8 cellular contexts compared by ENCODE assay signal in the genomic region with DNA sequence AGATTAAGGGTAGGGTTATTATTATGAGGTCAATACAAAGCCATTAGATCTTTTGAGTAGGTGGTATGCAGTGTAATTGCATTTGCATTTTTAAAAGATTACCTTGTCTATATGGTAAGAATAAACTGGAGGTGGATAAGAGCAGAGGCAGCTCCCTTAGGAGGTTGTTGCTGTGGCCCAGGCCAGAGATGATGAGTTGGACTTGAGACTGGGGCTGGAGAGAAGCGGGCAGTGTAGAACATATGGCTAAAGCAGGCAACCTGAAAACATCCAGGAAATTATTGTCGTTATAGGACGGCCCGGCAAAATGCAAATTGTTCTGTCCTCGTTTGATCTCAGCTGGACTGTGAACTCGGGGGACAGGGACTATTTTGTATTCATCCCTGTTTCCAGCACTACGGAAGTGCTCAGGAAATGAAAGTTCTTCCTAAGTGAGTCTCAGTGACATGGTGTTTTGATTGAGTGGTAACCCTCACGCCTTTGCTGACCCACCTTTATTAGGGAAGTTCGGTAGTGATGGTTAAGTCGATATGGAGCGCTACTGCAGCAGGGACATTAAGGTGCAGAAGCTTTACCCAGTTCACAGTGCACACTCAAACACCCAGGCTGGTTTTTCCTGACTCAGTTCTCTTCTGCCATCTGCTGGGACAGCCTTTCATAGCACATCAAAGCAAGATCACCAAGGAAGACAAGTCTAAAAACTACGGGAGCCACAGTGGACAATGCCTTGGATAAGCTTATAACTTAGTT. TPM values are rescaled to one million over a fixed set of nuclear protein-coding genes. Genes with fewer than 3 reads are reported as not detected.
A peak's percentile ranks its signal among the peaks of the same experiment; 100 is the strongest.
DNase-seq lines count a peak whose midpoint lies in the region; ATAC-seq and TF ChIP-seq lines count a peak whose summit lies in the region.

No MANE protein-coding gene starts in this region.

- intact Hi-C loops in vagina (cut with DNase I), result no loop called here

- no peaks in the 10 kb centered on the region for H3K9me3 Mint-ChIP-seq in activated T-cell treated with anti-CD3 and anti-CD28 coated beads, Interleukin-2, amount 50 U/mL, for 72 hours

- H3K9ac ChIP-seq in neuronal stem cell (ENCODE audit: low read depth, low read length, poor library complexity), result no peak overlapping the region

- peak overlapping the region; percentile 56 for H2AFZ ChIP-seq in neuronal stem cell (ENCODE audit: low read length)

- no peak overlapping the region for H2BK5ac ChIP-seq in neuronal stem cell (ENCODE audit: low read length)

- H3K79me1 ChIP-seq in neuronal stem cell (ENCODE audit: low read depth, low read length), result no peaks in the 10 kb centered on the region

- ATAC-seq in GM19395 (IDR thresholded peaks at IDR 0.05; ENCODE audit: unreplicated experiment), result peak; percentile 95
- peak; percentile 82 to 86 for ATAC-seq in activated T-cell treated with anti-CD3 and anti-CD28 coated beads, Interleukin-2, amount 50 U/mL, for 72 hours (replicated peaks in 1 of 2)

- H4K91ac ChIP-seq in neuronal stem cell (ENCODE audit: low read depth, low read length, poor library complexity), result no peak overlapping the region

- H3K18ac ChIP-seq in neuronal stem cell (ENCODE audit: low read length), result no peak overlapping the region

- H3K4me3 ChIP-seq in neuronal stem cell (ENCODE audit: low read length in 2 of 2) (no peak overlapping the region), vagina (no peak overlapping the region)

- no CpG with 5 or more reads among the region's 12 CpGs for WGBS in neuronal stem cell (ENCODE audit: extremely low coverage in 2 of 2, insufficient read length in 2 of 2, insufficient replicate concordance in 1 of 2), 2 donors

- H3K23ac ChIP-seq in neuronal stem cell (ENCODE audit: low read depth, low read length, poor library complexity), result no peak overlapping the region

- peaks cover 10% of the 10 kb centered on the region for H3K4me1 Mint-ChIP-seq in activated T-cell treated with anti-CD3 and anti-CD28 coated beads, Interleukin-2, amount 50 U/mL, for 72 hours (ENCODE audit: low read depth)

- no peak overlapping the region for H2BK15ac ChIP-seq in neuronal stem cell (ENCODE audit: low read length)

- H3K36me3 ChIP-seq in neuronal stem cell (replicated peaks in 1 of 2; ENCODE audit: control insufficient read depth in 2 of 2, insufficient read depth in 2 of 2, low read length in 2 of 2), result no peaks in the 10 kb centered on the region
- H3K36me3 ChIP-seq in vagina, result no peaks in the 10 kb centered on the region

- H3K4me1 ChIP-seq in neuronal stem cell (ENCODE audit: control insufficient read depth in 2 of 2, insufficient read depth in 1 of 2, low read depth in 1 of 2, low read length in 2 of 2) (no peaks in the 10 kb centered on the region), vagina (no peaks in the 10 kb centered on the region)

- TF ChIP-seq CTCF in vagina (IDR thresholded peaks at IDR 0.05), result peak; percentile 22 to 39 (median 31)

- H3K9me3 ChIP-seq in neuronal stem cell (replicated peaks in 1 of 2; ENCODE audit: control insufficient read depth in 2 of 2, insufficient read depth in 1 of 2, low read depth in 1 of 2, low read length in 2 of 2) (no peaks in the 10 kb centered on the region), vagina (no peaks in the 10 kb centered on the region)

- no peak overlapping the region for H3K14ac ChIP-seq in neuronal stem cell (ENCODE audit: low read length)

- H3K4ac ChIP-seq in neuronal stem cell (ENCODE audit: low read length), result no peak overlapping the region

- no peak overlapping the region for H2AK5ac ChIP-seq in neuronal stem cell (ENCODE audit: low read depth, low read length)

- no peak overlapping the region for H3K4me3 Mint-ChIP-seq in activated T-cell treated with anti-CD3 and anti-CD28 coated beads, Interleukin-2, amount 50 U/mL, for 72 hours

- H3K27ac ChIP-seq in neuronal stem cell (replicated peaks; ENCODE audit: low read length), result no peak overlapping the region
- no peak overlapping the region for H3K27ac ChIP-seq in vagina

- H3K27me3 Mint-ChIP-seq in activated T-cell treated with anti-CD3 and anti-CD28 coated beads, Interleukin-2, amount 50 U/mL, for 72 hours (ENCODE audit: low read depth), result peaks cover 17% of the 10 kb centered on the region

- no peak overlapping the region for H3K27ac Mint-ChIP-seq in activated T-cell treated with anti-CD3 and anti-CD28 coated beads, Interleukin-2, amount 50 U/mL, for 72 hours

- peak; percentile 52 for DNase-seq in COLO668 (lab: John Stamatoyannopoulos, UW; ENCODE audit: unreplicated experiment)
- DNase-seq in HPDE6-E6E7 (ENCODE audit: extremely low spot score), result peak; percentile 31
- peak; percentile 42 to 45 for DNase-seq in NOMO-1 (lab: John Stamatoyannopoulos, UW; ENCODE audit: unreplicated experiment in 2 of 2)
- DNase-seq in activated T-cell treated with anti-CD3 and anti-CD28 coated beads, Interleukin-2, amount 50 U/mL, for 72 hours, result peak; percentile 56 to 66
- peak; percentile 77 for DNase-seq in fibroblast of peridontal ligament (ENCODE audit: extremely low read depth)
- peak; percentile 36 for DNase-seq in neuronal stem cell (ENCODE audit: low spot score)
- no peak for DNase-seq in vagina (ENCODE audit: extremely low spot score in 2 of 2)

- H4K8ac ChIP-seq in neuronal stem cell (ENCODE audit: low read depth, low read length), result no peak overlapping the region

- H3K27me3 ChIP-seq in neuronal stem cell (ENCODE audit: control insufficient read depth in 3 of 3, insufficient read depth in 3 of 3, low read depth in 1 of 3, low read length in 3 of 3), result peaks cover 0 to 6% (median 2%) of the 10 kb centered on the region in 3 experiments
- H3K27me3 ChIP-seq in vagina, result no peaks in the 10 kb centered on the region

- no peaks in the 10 kb centered on the region for H3K36me3 Mint-ChIP-seq in activated T-cell treated with anti-CD3 and anti-CD28 coated beads, Interleukin-2, amount 50 U/mL, for 72 hours (ENCODE audit: insufficient read depth in 2 of 2)

- no peak overlapping the region for H2BK12ac ChIP-seq in neuronal stem cell (ENCODE audit: low read length)

- no peak overlapping the region for H3K4me2 ChIP-seq in neuronal stem cell (ENCODE audit: insufficient read depth, low read length, poor library complexity, severe bottlenecking)

- TF ChIP-seq POLR2A in vagina (IDR thresholded peaks at IDR 0.05), result no peak

- H2BK120ac ChIP-seq in neuronal stem cell (ENCODE audit: low read depth, low read length), result no peak overlapping the region

RNA-seq across cellular contexts. Expression of gene VPS33B, which starts 27.2 kb away (rescaled TPM):
- total RNA-seq in activated T-cell treated with anti-CD3 and anti-CD28 coated beads, Interleukin-2, amount 50 U/mL, for 72 hours, result 10 to 100 TPM; 24.4 to 25.5 TPM
- polyA plus RNA-seq in neuronal stem cell (2013, experiment 1 of 2), result 15.9 TPM
- polyA plus RNA-seq in neuronal stem cell (2013, experiment 2 of 2), result 17.5 TPM
- 16.5 TPM for total RNA-seq in vagina

RNA-seq across cellular contexts. Expression of gene SV2B, which starts 50.5 kb away (rescaled TPM):
- total RNA-seq in activated T-cell treated with anti-CD3 and anti-CD28 coated beads, Interleukin-2, amount 50 U/mL, for 72 hours, result under 1 TPM; 0.17 to 0.30 TPM
- 0.11 TPM for polyA plus RNA-seq in neuronal stem cell (2013, experiment 1 of 2)
- polyA plus RNA-seq in neuronal stem cell (2013, experiment 2 of 2), result 0.12 TPM
- total RNA-seq in vagina, result 3.2 TPM

RNA-seq across cellular contexts. Expression of gene PRC1, which starts 55.2 kb away (rescaled TPM):
- 100 to 1,000 TPM; 111 to 115 TPM for total RNA-seq in activated T-cell treated with anti-CD3 and anti-CD28 coated beads, Interleukin-2, amount 50 U/mL, for 72 hours
- polyA plus RNA-seq in neuronal stem cell (2013, experiment 1 of 2), result 196 TPM
- 191 TPM for polyA plus RNA-seq in neuronal stem cell (2013, experiment 2 of 2)
- total RNA-seq in vagina, result 29.7 TPM

Comparison
In these comparisons a context has a peak if more than half of its experiments do, and no peak if none do; other contexts are left out.
1. DNase-seq: peak in COLO668 (single experiment), HPDE6-E6E7 (single experiment), NOMO-1 (2 of 2), activated T-cell treated with anti-CD3 and anti-CD28 coated beads, Interleukin-2, amount 50 U/mL, for 72 hours (2 of 2), fibroblast of peridontal ligament (single experiment) and neuronal stem cell (single experiment); none in vagina (0 of 2).